ENCODE assay signal across 11 cellular contexts in the genomic region with DNA sequence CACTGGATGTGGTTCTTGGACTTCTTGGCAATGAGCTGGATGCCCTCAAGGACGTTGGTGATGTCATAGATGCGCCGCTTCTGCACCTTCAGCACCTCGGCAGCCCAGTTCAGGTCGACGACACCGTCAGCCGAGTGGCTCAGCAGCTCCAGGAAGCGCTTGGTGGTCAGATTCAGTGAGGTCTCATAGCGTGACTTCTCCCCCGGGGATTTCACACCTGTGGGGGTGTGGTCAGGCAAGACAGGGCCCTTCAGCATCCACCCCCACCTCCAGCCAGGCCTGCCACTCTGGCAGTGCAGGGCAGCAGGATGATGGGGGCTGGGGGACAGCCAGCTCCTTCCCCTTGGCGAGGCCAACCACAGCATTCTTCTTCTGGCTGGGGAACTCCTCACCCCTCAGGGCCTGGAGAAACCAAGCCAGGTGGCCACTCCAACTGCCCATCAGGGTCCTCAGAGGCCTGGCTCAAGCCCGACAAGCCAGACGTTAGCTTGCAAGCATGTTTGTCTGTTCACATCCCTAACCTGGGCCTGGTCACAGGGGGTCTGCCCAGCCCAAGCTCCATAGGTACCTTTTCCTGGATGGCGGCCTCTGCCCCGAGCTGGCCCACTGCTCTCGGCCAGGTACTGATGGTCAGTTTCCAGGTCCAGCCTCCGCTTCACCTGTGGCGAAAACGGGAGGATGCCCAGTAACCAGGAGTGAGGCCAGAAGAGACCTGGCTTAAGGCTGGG. TPM values are rescaled to one million over a fixed set of nuclear protein-coding genes. Genes with fewer than 3 reads are reported as not detected.
A peak's percentile ranks its signal among the peaks of the same experiment; 100 is the strongest.
DNase-seq lines count a peak whose midpoint lies in the region; ATAC-seq lines count a peak whose summit lies in the region.
"Had no signal": no experiment of that assay in that cellular context is flagged by ENCODE, and none has a peak within 500 bp of the region (broad histone marks: within the 10 kb centered on the region; RNA-seq: fewer than 3 reads in every experiment).

No MANE protein-coding gene starts in this region.

- H2BK120ac ChIP-seq in mesenchymal stem cell (ENCODE audit: low read depth, low read length) = no peak overlapping the region

- peaks cover 54% of the 10 kb centered on the region for H3K36me3 Mint-ChIP-seq in activated T-helper 17 cell treated with anti-CD3 and anti-CD28 coated beads, Interleukin-2, amount 50 U/mL, for 72 hours (ENCODE audit: low read depth)

- DNase-seq in activated naive CD4-positive, alpha-beta T cell treated with Interleukin-2 at 50 U/mL for 16 hours = peak; percentile 45
- DNase-seq in activated naive CD4-positive, alpha-beta T cell (lab: John Stamatoyannopoulos, UW) = no peak
- peak; percentile 55 to 69 for DNase-seq in stimulated activated naive CD8-positive, alpha-beta T cell treated with anti-CD3 and anti-CD28 coated beads, Interleukin-15, amount 100 ng/mL, for 72 hours
- DNase-seq in NCI-H526 treated with DMSO at 0.1 percent for 48 hours (lab: John Stamatoyannopoulos, UW) = no peak
- no peak for DNase-seq in mesenchymal stem cell
- no peak for DNase-seq in DMS79 treated with DMSO at 0.1 percent for 48 hours (lab: John Stamatoyannopoulos, UW)
- DNase-seq: caudate nucleus, NCI-H1048 had no signal

- H3K27ac ChIP-seq in mesenchymal stem cell (ENCODE audit: low read length, poor library complexity, severe bottlenecking) = no peak overlapping the region

- no peak overlapping the region for H2BK5ac ChIP-seq in mesenchymal stem cell (ENCODE audit: low read depth, low read length, poor library complexity, severe bottlenecking)

- no peak overlapping the region for H3K4ac ChIP-seq in mesenchymal stem cell (ENCODE audit: low read depth in 1 of 2, low read length in 2 of 2)

- H3K14ac ChIP-seq in mesenchymal stem cell (ENCODE audit: low read length in 2 of 2) = no peak overlapping the region

- H3K27me3 ChIP-seq in mesenchymal stem cell (ENCODE audit: control insufficient read depth in 1 of 2, insufficient read depth in 1 of 2, low read length in 2 of 2) = no peaks in the 10 kb centered on the region

- peaks cover 3 to 7% of the 10 kb centered on the region in 2 experiments for H3K36me3 ChIP-seq in mesenchymal stem cell (ENCODE audit: control insufficient read depth in 1 of 2, insufficient read depth in 2 of 2, low read depth in 1 of 2, low read length in 2 of 2)

- H2BK15ac ChIP-seq in mesenchymal stem cell (ENCODE audit: low read depth, poor library complexity, severe bottlenecking) = no peak overlapping the region

- no peak overlapping the region for H2BK12ac ChIP-seq in mesenchymal stem cell (ENCODE audit: low read length in 2 of 2)

- no peak overlapping the region for H3K9ac ChIP-seq in mesenchymal stem cell (ENCODE audit: low read length)

- H2AK5ac ChIP-seq in mesenchymal stem cell (ENCODE audit: low read length, severe bottlenecking) = no peak overlapping the region

- no peak overlapping the region for H3K18ac ChIP-seq in mesenchymal stem cell (ENCODE audit: low read depth in 1 of 2, low read length in 2 of 2)

- peak overlapping the region; percentile 46 for H3K4me3 Mint-ChIP-seq in activated T-helper 17 cell treated with anti-CD3 and anti-CD28 coated beads, Interleukin-2, amount 50 U/mL, for 72 hours
- H3K4me3 Mint-ChIP-seq in stimulated activated naive CD8-positive, alpha-beta T cell treated with anti-CD3 and anti-CD28 coated beads, Interleukin-15, amount 100 ng/mL, for 72 hours = peak overlapping the region; percentile 19 to 67

- H3K4me1 ChIP-seq in mesenchymal stem cell (ENCODE audit: control insufficient read depth, insufficient read depth, low read depth, low read length) = peaks cover 17% of the 10 kb centered on the region

- peaks cover 27% of the 10 kb centered on the region for H3K4me1 Mint-ChIP-seq in activated T-helper 17 cell treated with anti-CD3 and anti-CD28 coated beads, Interleukin-2, amount 50 U/mL, for 72 hours
- peaks cover 81% of the 10 kb centered on the region for H3K4me1 Mint-ChIP-seq in stimulated activated naive CD8-positive, alpha-beta T cell treated with anti-CD3 and anti-CD28 coated beads, Interleukin-15, amount 100 ng/mL, for 72 hours

- H3K23ac ChIP-seq in mesenchymal stem cell (ENCODE audit: low read length in 2 of 2) = no peak overlapping the region

- 96% methylated on average over 20 of the region's 20 CpGs for WGBS in mesenchymal stem cell

- ATAC-seq in HG03095 (IDR thresholded peaks at IDR 0.05; ENCODE audit: unreplicated experiment) = peak; percentile 54
- peak; percentile 80 for ATAC-seq in activated T-helper 17 cell treated with anti-CD3 and anti-CD28 coated beads, Interleukin-2, amount 50 U/mL, for 72 hours (replicated peaks)
- ATAC-seq in stimulated activated naive CD8-positive, alpha-beta T cell treated with anti-CD3 and anti-CD28 coated beads, Interleukin-15, amount 100 ng/mL, for 72 hours = peak; percentile 82

- no peak overlapping the region for H2AFZ ChIP-seq in mesenchymal stem cell (ENCODE audit: low read depth, low read length)

- H3K4me2 ChIP-seq in mesenchymal stem cell (ENCODE audit: low read length, poor library complexity, severe bottlenecking) = no peak overlapping the region
- H3K4me2 ChIP-seq: smooth muscle cell had no signal

- no peaks in the 10 kb centered on the region for H3K9me3 ChIP-seq in mesenchymal stem cell (ENCODE audit: control insufficient read depth, low read length)

- H4K8ac ChIP-seq in mesenchymal stem cell (ENCODE audit: low read length) = no peak overlapping the region

- no peaks in the 10 kb centered on the region for H3K27me3 Mint-ChIP-seq in activated T-helper 17 cell treated with anti-CD3 and anti-CD28 coated beads, Interleukin-2, amount 50 U/mL, for 72 hours
- H3K27me3 Mint-ChIP-seq in stimulated activated naive CD8-positive, alpha-beta T cell treated with anti-CD3 and anti-CD28 coated beads, Interleukin-15, amount 100 ng/mL, for 72 hours = no peaks in the 10 kb centered on the region

- no peak overlapping the region for H4K91ac ChIP-seq in mesenchymal stem cell (ENCODE audit: low read length)

- peak overlapping the region; percentile 74 for H3K27ac Mint-ChIP-seq in activated T-helper 17 cell treated with anti-CD3 and anti-CD28 coated beads, Interleukin-2, amount 50 U/mL, for 72 hours
- H3K27ac Mint-ChIP-seq in stimulated activated naive CD8-positive, alpha-beta T cell treated with anti-CD3 and anti-CD28 coated beads, Interleukin-15, amount 100 ng/mL, for 72 hours = peak overlapping the region in 1 of 2 donors; percentile 54

- H3K79me1 ChIP-seq in mesenchymal stem cell (replicated peaks; ENCODE audit: low read length, poor library complexity, severe bottlenecking) = peaks cover 18% of the 10 kb centered on the region

- no peak overlapping the region for H3K4me3 ChIP-seq in mesenchymal stem cell (ENCODE audit: insufficient read depth in 1 of 2, low read depth in 1 of 2, low read length in 2 of 2)
- H3K4me3 ChIP-seq: smooth muscle cell had no signal

- H3K9me3 Mint-ChIP-seq in activated T-helper 17 cell treated with anti-CD3 and anti-CD28 coated beads, Interleukin-2, amount 50 U/mL, for 72 hours = no peaks in the 10 kb centered on the region
- H3K9me3 Mint-ChIP-seq in stimulated activated naive CD8-positive, alpha-beta T cell treated with anti-CD3 and anti-CD28 coated beads, Interleukin-15, amount 100 ng/mL, for 72 hours = no peaks in the 10 kb centered on the region

RNA-seq across cellular contexts. Expression of a gene that starts 5.7 kb away (rescaled TPM):
- 10 to 100 TPM; 20.8 to 26.5 TPM for total RNA-seq in activated T-helper 17 cell treated with anti-CD3 and anti-CD28 coated beads, Interleukin-2, amount 50 U/mL, for 72 hours
- polyA plus RNA-seq in mesenchymal stem cell (2013, experiment 1 of 2) = 13.7 TPM
- polyA plus RNA-seq in mesenchymal stem cell (2013, experiment 2 of 2) = 12.4 TPM

RNA-seq across cellular contexts. Expression of a gene that starts 6.3 kb away (rescaled TPM):
- total RNA-seq in activated T-helper 17 cell treated with anti-CD3 and anti-CD28 coated beads, Interleukin-2, amount 50 U/mL, for 72 hours = 10 to 100 TPM; 40.2 to 65.4 TPM
- polyA plus RNA-seq in mesenchymal stem cell (2013, experiment 1 of 2) = 2.2 TPM
- polyA plus RNA-seq in mesenchymal stem cell (2013, experiment 2 of 2) = 2.1 TPM

RNA-seq across cellular contexts. Expression of a gene that starts 13.2 kb away (rescaled TPM):
- total RNA-seq in activated T-helper 17 cell treated with anti-CD3 and anti-CD28 coated beads, Interleukin-2, amount 50 U/mL, for 72 hours = 1 to 10 TPM; 1.5 to 2.6 TPM
- not detected for polyA plus RNA-seq in mesenchymal stem cell (2013, experiment 1 of 2)
- not detected for polyA plus RNA-seq in mesenchymal stem cell (2013, experiment 2 of 2)

RNA-seq across cellular contexts. Expression of a gene that starts 17.8 kb away (rescaled TPM):
- under 1 TPM; 0.26 to 0.41 TPM for total RNA-seq in activated T-helper 17 cell treated with anti-CD3 and anti-CD28 coated beads, Interleukin-2, amount 50 U/mL, for 72 hours
- 0.11 TPM for polyA plus RNA-seq in mesenchymal stem cell (2013, experiment 1 of 2)
- polyA plus RNA-seq in mesenchymal stem cell (2013, experiment 2 of 2) = 0.04 TPM

RNA-seq across cellular contexts. Expression of a gene that starts 40.2 kb away (rescaled TPM):
- total RNA-seq in activated T-helper 17 cell treated with anti-CD3 and anti-CD28 coated beads, Interleukin-2, amount 50 U/mL, for 72 hours = 1 to 10 TPM; 6.7 to 8.0 TPM
- 3.2 TPM for polyA plus RNA-seq in mesenchymal stem cell (2013, experiment 1 of 2)
- polyA plus RNA-seq in mesenchymal stem cell (2013, experiment 2 of 2) = 2.7 TPM

Comparison
In these comparisons a context has a peak if more than half of its experiments do, and no peak if none do; other contexts are left out.
1. DNase-seq: peak in activated naive CD4-positive, alpha-beta T cell treated with Interleukin-2 at 50 U/mL for 16 hours (single experiment) and stimulated activated naive CD8-positive, alpha-beta T cell treated with anti-CD3 and anti-CD28 coated beads, Interleukin-15, amount 100 ng/mL, for 72 hours (2 of 2); none in activated naive CD4-positive, alpha-beta T cell (0 of 4), NCI-H526 treated with DMSO at 0.1 percent for 48 hours (single experiment), mesenchymal stem cell (single experiment) and DMS79 treated with DMSO at 0.1 percent for 48 hours (single experiment).
2. Peak in every context shown above with its lines, with median percentiles within 50 percentile points of each other: ATAC-seq.